ENCODE assay signal across 8 cellular contexts in genomic region chr9:34328983-34329832, GRCh38. TPM values are rescaled to one million over a fixed set of nuclear protein-coding genes. Genes with fewer than 3 reads are reported as not detected.
A peak's percentile ranks its signal among the peaks of the same experiment; 100 is the strongest.
DNase-seq lines count a peak whose midpoint lies in the region; ATAC-seq and TF ChIP-seq lines count a peak whose summit lies in the region.

A gene with protein sequence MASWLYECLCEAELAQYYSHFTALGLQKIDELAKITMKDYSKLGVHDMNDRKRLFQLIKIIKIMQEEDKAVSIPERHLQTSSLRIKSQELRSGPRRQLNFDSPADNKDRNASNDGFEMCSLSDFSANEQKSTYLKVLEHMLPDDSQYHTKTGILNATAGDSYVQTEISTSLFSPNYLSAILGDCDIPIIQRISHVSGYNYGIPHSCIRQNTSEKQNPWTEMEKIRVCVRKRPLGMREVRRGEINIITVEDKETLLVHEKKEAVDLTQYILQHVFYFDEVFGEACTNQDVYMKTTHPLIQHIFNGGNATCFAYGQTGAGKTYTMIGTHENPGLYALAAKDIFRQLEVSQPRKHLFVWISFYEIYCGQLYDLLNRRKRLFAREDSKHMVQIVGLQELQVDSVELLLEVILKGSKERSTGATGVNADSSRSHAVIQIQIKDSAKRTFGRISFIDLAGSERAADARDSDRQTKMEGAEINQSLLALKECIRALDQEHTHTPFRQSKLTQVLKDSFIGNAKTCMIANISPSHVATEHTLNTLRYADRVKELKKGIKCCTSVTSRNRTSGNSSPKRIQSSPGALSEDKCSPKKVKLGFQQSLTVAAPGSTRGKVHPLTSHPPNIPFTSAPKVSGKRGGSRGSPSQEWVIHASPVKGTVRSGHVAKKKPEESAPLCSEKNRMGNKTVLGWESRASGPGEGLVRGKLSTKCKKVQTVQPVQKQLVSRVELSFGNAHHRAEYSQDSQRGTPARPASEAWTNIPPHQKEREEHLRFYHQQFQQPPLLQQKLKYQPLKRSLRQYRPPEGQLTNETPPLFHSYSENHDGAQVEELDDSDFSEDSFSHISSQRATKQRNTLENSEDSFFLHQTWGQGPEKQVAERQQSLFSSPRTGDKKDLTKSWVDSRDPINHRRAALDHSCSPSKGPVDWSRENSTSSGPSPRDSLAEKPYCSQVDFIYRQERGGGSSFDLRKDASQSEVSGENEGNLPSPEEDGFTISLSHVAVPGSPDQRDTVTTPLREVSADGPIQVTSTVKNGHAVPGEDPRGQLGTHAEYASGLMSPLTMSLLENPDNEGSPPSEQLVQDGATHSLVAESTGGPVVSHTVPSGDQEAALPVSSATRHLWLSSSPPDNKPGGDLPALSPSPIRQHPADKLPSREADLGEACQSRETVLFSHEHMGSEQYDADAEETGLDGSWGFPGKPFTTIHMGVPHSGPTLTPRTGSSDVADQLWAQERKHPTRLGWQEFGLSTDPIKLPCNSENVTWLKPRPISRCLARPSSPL (N-terminal part only) (minus strand): TSS chr9:34329268. CDS start chr9:34311346, 17,922 bp downstream.
Gene NUDT2, plus strand, starts transcription at chr9:34329569. Its CDS starts 9,471 bp downstream, at chr9:34339040.

- TF ChIP-seq POLR2A in spleen (IDR thresholded peaks at IDR 0.05), result peak in 1 of 3 donors; percentile 64

- H3K27ac Mint-ChIP-seq in central memory CD8-positive, alpha-beta T cell (ENCODE audit: low read depth), result peak within 1 kb of the TSS; percentile 98

- H3K4me3 ChIP-seq in AG10803 (ENCODE audit: low read length) (peak within 1 kb of the TSS; percentile 98), spleen (peak within 1 kb of the TSS; percentile 62 to 89 (median 76))

- no peaks in the 10 kb centered on the region for H3K27me3 Mint-ChIP-seq in central memory CD8-positive, alpha-beta T cell

- intact Hi-C loops in spleen (cut with DNase I; ENCODE audit: low total_unique reads), result no loop called here

- H3K27ac ChIP-seq in spleen, result peak within 1 kb of the TSS; percentile 76 to 98 (median 94)

- 0 to 1% (median 0%) methylated on average over 52 to 64 of the region's 64 CpGs for WGBS in spleen, 5 donors

- H3K9me3 ChIP-seq in spleen, result no peaks in the 10 kb centered on the region

- no peaks in the 10 kb centered on the region for H3K9me3 Mint-ChIP-seq in central memory CD8-positive, alpha-beta T cell

- H3K4me3 Mint-ChIP-seq in central memory CD8-positive, alpha-beta T cell, result peak within 1 kb of the TSS; percentile 94

- H3K36me3 Mint-ChIP-seq in central memory CD8-positive, alpha-beta T cell (ENCODE audit: insufficient read depth), result peaks cover 8% of the 10 kb centered on the region

- H3K4me1 ChIP-seq in spleen, result peaks cover 7 to 50% (median 27%) of the 10 kb centered on the region in 6 donors

- peaks cover 27% of the 10 kb centered on the region for H3K4me1 Mint-ChIP-seq in central memory CD8-positive, alpha-beta T cell

- peak; percentile 93 for ATAC-seq in GM19035 (IDR thresholded peaks at IDR 0.05; ENCODE audit: unreplicated experiment)
- peak; percentile 92 for ATAC-seq in HG03342 (IDR thresholded peaks at IDR 0.05; ENCODE audit: unreplicated experiment)
- ATAC-seq in central memory CD8-positive, alpha-beta T cell (replicated peaks; ENCODE audit: extremely low read depth, poor library complexity, severe bottlenecking), result peak; percentile 94

- peak; percentile 9; the same call in 1 of the 2 replicates for TF ChIP-seq CTCF in AG10803 (conservative IDR thresholded peaks at IDR 0.05; ENCODE audit: low read length)
- TF ChIP-seq CTCF in spleen (IDR thresholded peaks at IDR 0.05 in 8 of 11, conservative IDR thresholded peaks at IDR 0.05 in 3 of 11), result peak in 4 of 11 experiments; percentile 12 to 49 (median 32)

- DNase-seq in AG10803 (ENCODE audit: low read depth) (peak; percentile 100), NCI-H345 treated with DMSO at 0.1 percent for 48 hours (lab: John Stamatoyannopoulos, UW; ENCODE audit: unreplicated experiment) (peak; percentile 99), iris pigment epithelial cell (ENCODE audit: low read depth) (peak; percentile 100), spleen (peak; percentile 98)
- DNase-seq in activated CD4-positive, CD25-positive, alpha-beta regulatory T cell treated with anti-CD3 and anti-CD28 coated beads, Interleukin-2, amount 50 U/mL, for 16 hours (ENCODE audit: low read depth, low spot score), result peak; percentile 94
- DNase-seq in central memory CD8-positive, alpha-beta T cell (ENCODE audit: low spot score in 2 of 2), result peak; percentile 85 to 96

- no peaks in the 10 kb centered on the region for H3K27me3 ChIP-seq in spleen (replicated peaks in 1 of 7)

- H3K36me3 ChIP-seq in spleen, result no peaks in the 10 kb centered on the region

RNA-seq across cellular contexts. Expression of the first gene that starts in this region (rescaled TPM):
- total RNA-seq in spleen, result 1 to 10 TPM in 3 of 7 donors, under 1 TPM in 4; 0.52 to 1.8 (median 0.83) TPM
- under 1 TPM; 0.15 to 0.33 (median 0.32) TPM for polyA plus RNA-seq in spleen

RNA-seq across cellular contexts. Expression of gene NUDT2, which starts in this region (rescaled TPM):
- total RNA-seq in spleen, result 10 to 100 TPM; 10.4 to 18.0 (median 14.6) TPM
- 10 to 100 TPM; 21.0 to 32.1 (median 28.0) TPM for polyA plus RNA-seq in spleen

Comparison
In these comparisons a context has a peak if more than half of its experiments do, and no peak if none do; other contexts are left out.
1. Peak in every context shown above with its lines: DNase-seq, ATAC-seq, H3K4me3 ChIP-seq and H3K27ac ChIP-seq.